In the genomic region with DNA sequence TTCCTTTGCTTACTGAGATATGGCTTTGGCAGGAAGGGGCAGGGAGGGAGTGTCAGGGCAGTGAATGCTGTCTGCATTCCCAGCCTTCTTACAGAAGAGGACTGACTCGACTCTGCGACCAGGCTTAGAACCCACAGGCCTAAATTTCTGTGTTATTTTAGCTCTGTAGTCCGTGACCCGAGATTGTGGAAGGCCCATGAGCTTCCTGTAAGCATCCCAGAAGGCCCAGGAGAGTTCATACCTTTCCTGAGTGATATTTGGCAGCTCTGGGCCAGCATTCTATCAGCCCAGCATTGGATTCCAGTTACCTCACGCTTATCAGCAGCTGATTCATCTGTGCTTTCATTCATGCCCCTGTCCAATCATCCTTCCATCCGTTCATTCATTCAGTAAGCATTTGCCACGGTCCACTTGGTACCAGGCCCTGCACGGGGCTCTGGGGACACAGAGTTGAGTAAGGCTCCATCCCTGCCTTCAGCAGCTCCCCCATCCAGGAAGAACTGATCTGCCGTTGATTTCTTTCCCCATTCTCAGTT, we compare ENCODE assay signal across 8 cellular contexts. TPM values are rescaled to one million over a fixed set of nuclear protein-coding genes. Genes with fewer than 3 reads are reported as not detected.
DNase-seq lines count a peak whose midpoint lies in the region; ATAC-seq, FAIRE-seq and TF ChIP-seq lines count a peak whose summit lies in the region.
"Had no signal": no experiment of that assay in that cellular context is flagged by ENCODE, and none has a peak within 500 bp of the region (broad histone marks: within the 10 kb centered on the region; RNA-seq: fewer than 3 reads in every experiment).

No MANE protein-coding gene starts in this region.

- H3K4me1 ChIP-seq in GM12878 (ENCODE audit: control insufficient read depth, insufficient read depth, low read length), result peaks cover 5% of the 10 kb centered on the region; the same call in 1 of the 2 replicates
- H3K4me1 ChIP-seq in transverse colon, result peaks cover 0 to 4% (median 0%) of the 10 kb centered on the region in 4 donors

- CTCF ChIA-PET in GM12878 (lab: Yijun Ruan, JAX), result interaction anchor here (0.6 to 17.2 kb wide), 15 partner anchors 15 to 457 kb away, joined by 3 to 324 read pairs (median 7); partner anchors contain the start of gene DUSP1

- TF ChIP-seq CTCF in GM12878 (IDR thresholded peaks at IDR 0.05 in 2 of 3, conservative IDR thresholded peaks at IDR 0.05 in 1 of 3; ENCODE audit: control insufficient read depth in 2 of 3, extremely low read depth in 1 of 3, insufficient read depth in 1 of 3, low read depth in 3 of 3, low read length in 3 of 3), result no peak
- no peak for TF ChIP-seq CTCF in transverse colon (IDR thresholded peaks at IDR 0.05)

- H4K20me1 ChIP-seq in GM12878 (ENCODE audit: control insufficient read depth, insufficient read depth), result no peaks in the 10 kb centered on the region

- no peak for FAIRE-seq in GM12878 (lab: Jason Lieb, UNC)

- ATAC-seq in HG02610 (IDR thresholded peaks at IDR 0.05; ENCODE audit: unreplicated experiment) (peak; percentile 71), GM12878 (peak; percentile 72)

- H3K9me3 ChIP-seq in GM12878 (replicated peaks; ENCODE audit: control insufficient read depth, insufficient read depth, low read length), result no peaks in the 10 kb centered on the region
- no peaks in the 10 kb centered on the region for H3K9me3 ChIP-seq in transverse colon

- H3K27me3 ChIP-seq in GM12878 (replicated peaks in 1 of 2; ENCODE audit: control insufficient read depth in 2 of 2, insufficient read depth in 2 of 2, low read length in 1 of 2) (no peaks in the 10 kb centered on the region), layer of hippocampus (ENCODE audit: control insufficient read depth, insufficient read depth, low read length) (no peaks in the 10 kb centered on the region), transverse colon (no peaks in the 10 kb centered on the region)

- SMC1A ChIA-PET in GM12878 (lab: Charles Lee; ENCODE audit: uncharacterized antibody, unreplicated experiment), result interaction anchor here (0.7 to 7.5 kb wide), 12 partner anchors 25 to 316 kb away, joined by 3 to 92 read pairs (median 4); partner anchors contain the start of gene DUSP1

- no TSS peak for BruUV-seq in GM12878 (replicated peaks; lab: Mats Ljungman, UMichigan)

- no peak for TF ChIP-seq RAD21 in GM12878 (IDR thresholded peaks at IDR 0.05; ENCODE audit: insufficient read depth, low read depth, low read length)

- H2AFZ ChIP-seq in GM12878 (ENCODE audit: control insufficient read depth, low read depth, low read length), result no peak overlapping the region

- H3K4me3 ChIP-seq in GM12878 (no peak overlapping the region), transverse colon (no peak overlapping the region)

- H3K36me3 ChIP-seq in GM12878 (ENCODE audit: control insufficient read depth in 2 of 2, insufficient read depth in 2 of 2, low read length in 1 of 2), result peaks cover 5 to 11% of the 10 kb centered on the region in 2 experiments
- H3K36me3 ChIP-seq in transverse colon, result peaks cover 0 to 14% (median 6%) of the 10 kb centered on the region in 4 donors

- no peak overlapping the region for H3K9ac ChIP-seq in GM12878 (ENCODE audit: control insufficient read depth, insufficient read depth, low read length)

- POLR2A ChIA-PET in GM12878 (lab: Charles Lee), result no interaction called here

- DNase-seq in GM12878 (ENCODE audit: low read depth, low spot score) (no peak), transverse colon (no peak), DMS114 treated with DMSO at 0.1 percent for 48 hours (lab: John Stamatoyannopoulos, UW; ENCODE audit: unreplicated experiment) (no peak), SHP77 (lab: John Stamatoyannopoulos, UW) (no peak)
- DNase-seq in activated CD4-positive, alpha-beta T cell treated with anti-CD3 and anti-CD28 coated beads for 1 hour, result no peak
- DNase-seq: H7 had no signal

- TF ChIP-seq POLR2A in GM12878 (IDR thresholded peaks at IDR 0.05; ENCODE audit: low read depth, low read length), result no peak
- no peak for TF ChIP-seq POLR2A in transverse colon (IDR thresholded peaks at IDR 0.05)

- no peaks in the 10 kb centered on the region for H3K79me2 ChIP-seq in GM12878 (ENCODE audit: control insufficient read depth, insufficient read depth, low read length)

- TF ChIP-seq EP300 in GM12878 (IDR thresholded peaks at IDR 0.05; ENCODE audit: borderline replicate concordance in 1 of 2, control insufficient read depth in 1 of 2, low read depth in 2 of 2, low read length in 2 of 2) (no peak), transverse colon (IDR thresholded peaks at IDR 0.05; ENCODE audit: low read depth) (no peak)

- H3K27ac ChIP-seq in GM12878 (ENCODE audit: control insufficient read depth, insufficient read depth), result no peak overlapping the region
- peak overlapping the region; percentile 17 for H3K27ac ChIP-seq in layer of hippocampus (ENCODE audit: low read depth, low read length)
- H3K27ac ChIP-seq in transverse colon, result peak overlapping the region; percentile 33 to 51 (median 41)

- intact Hi-C loops in GM12878 (cut with micrococcal nuclease; ENCODE audit: unreplicated experiment) (loop anchor here (5.0 kb wide), 1 partner anchor 454 kb away; no protein-coding TSS in a partner anchor), transverse colon (cut with DNase I; ENCODE audit: low total_unique reads) (no loop called here)

- no peak overlapping the region for H3K4me2 ChIP-seq in GM12878 (ENCODE audit: control insufficient read depth, insufficient read depth)

- RAD21 ChIA-PET in GM12878 (lab: Charles Lee; ENCODE audit: unreplicated experiment), result interaction anchor here (1.1 to 5.9 kb wide), 7 partner anchors 49 to 224 kb away, joined by 3 to 70 read pairs (median 6); no protein-coding TSS in a partner anchor

- 39% methylated on average over 9 of the region's 9 CpGs for WGBS in GM12878 (ENCODE audit: insufficient coverage, insufficient replicate concordance, low lambda C conversion rate, missing lambda C conversion rate)
- 73 to 80% methylated on average over 6 to 9 of the region's 9 CpGs for WGBS in transverse colon (ENCODE audit: low coverage in 1 of 2), 2 donors

- in situ Hi-C loops in GM12878 (cut with MboI), result no loop called here
- in situ Hi-C loops in transverse colon (cut with MboI; ENCODE audit: low pct_ligation_motif_present in 1 of 4, low pct_unique_long_range_greater_than_20kb in 1 of 4, low sequenced_read_pairs in 3 of 4), result loop anchor here (5.0 to 25.0 kb wide), 5 partner anchors 214 to 469 kb away; partner anchors contain the start of gene SH3PXD2B (in 2 of the 4)

TF ChIP-seq in GM12878, 131 proteins besides CTCF, POLR2A, EP300 and RAD21 (continues in another document):
- TF ChIP-seq POLR2AphosphoS5 (IDR thresholded peaks at IDR 0.05; ENCODE audit: low read length) (no peak), TCF7 (IDR thresholded peaks at IDR 0.05; ENCODE audit: borderline replicate concordance) (no peak), DPF2 (IDR thresholded peaks at IDR 0.05) (no peak), GATAD2B (conservative IDR thresholded peaks at IDR 0.05; ENCODE audit: low read depth) (no peak), BRCA1 (IDR thresholded peaks at IDR 0.05; ENCODE audit: low read depth, low read length) (no peak)

RNA-seq across cellular contexts. Expression of gene RPL26L1, which starts 28.2 kb away (rescaled TPM):
- total RNA-seq in GM12878 (2013; cell fraction: nucleolus; rRNA removed), result 3.8 and 5.7 TPM in 2 replicates
- total RNA-seq in GM12878 (2014; rRNA removed) (61.5 and 64.4 TPM in 2 replicates), GM12878 (2014; rRNA removed; fragmentation: Illumina TruSeq; extraction: Trizol) (89.2 and 92.8 TPM in 2 replicates), GM12878 (2021) (61.1 and 67.2 TPM in 2 replicates), transverse colon (10 to 100 TPM in 2 of 4 donors, 1 to 10 TPM in 1, not detected in 1; 1.6 to 22.3 (median 19.5) TPM)
- polyA plus RNA-seq in GM12878 (2011; ENCODE audit: low read depth), result 96.8 TPM
- polyA plus RNA-seq in GM12878 (2011; rRNA removed) (121 and 139 TPM in 2 replicates), GM12878 (2014; fragmentation: Illumina TruSeq; extraction: Trizol) (76.4 and 93.7 TPM in 2 replicates), GM12878 (2014; fragmentation: Nextera tagmentation; extraction: Ambion mirVana) (100 to 1,000 TPM; 326 to 331 TPM), GM12878 (2014; rRNA removed) (83.3 and 97.2 TPM in 2 replicates), GM12878 (2016; fragmentation: Nextera tagmentation; extraction: Ambion mirVana) (100 to 1,000 TPM; 183 TPM)
- polyA plus RNA-seq in GM12878 (2011; cell fraction: cytosol; rRNA removed), result 83.6 and 127 TPM in 2 replicates
- polyA plus RNA-seq in GM12878 (2011; cell fraction: nucleus; rRNA removed), result 62.9 and 70.5 TPM in 2 replicates
- polyA plus RNA-seq in GM12878 (2012), result 56.1 and 57.3 TPM in 2 replicates
- polyA minus RNA-seq in GM12878 (2011; rRNA and poly(A)+ RNA removed), result 40.9 and 57.4 TPM in 2 replicates
- polyA minus RNA-seq in GM12878 (2011; cell fraction: cytosol; rRNA and poly(A)+ RNA removed), result 11.9 and 21.1 TPM in 2 replicates
- 7.1 and 13.2 TPM in 2 replicates for polyA minus RNA-seq in GM12878 (2011; cell fraction: nucleus; rRNA and poly(A)+ RNA removed)

RNA-seq across cellular contexts. Expression of gene ATP6V0E1, which starts 52.5 kb away (rescaled TPM):
- total RNA-seq in GM12878 (2013; cell fraction: nucleolus; rRNA removed), result 109 and 116 TPM in 2 replicates
- 138 and 143 TPM in 2 replicates for total RNA-seq in GM12878 (2014; rRNA removed)
- 145 and 150 TPM in 2 replicates for total RNA-seq in GM12878 (2014; rRNA removed; fragmentation: Illumina TruSeq; extraction: Trizol)
- 152 and 163 TPM in 2 replicates for total RNA-seq in GM12878 (2021)
- 386 TPM for polyA plus RNA-seq in GM12878 (2011; ENCODE audit: low read depth)
- 448 and 499 TPM in 2 replicates for polyA plus RNA-seq in GM12878 (2011; rRNA removed)
- 209 and 232 TPM in 2 replicates for polyA plus RNA-seq in GM12878 (2011; cell fraction: cytosol; rRNA removed)
- 138 and 238 TPM in 2 replicates for polyA plus RNA-seq in GM12878 (2011; cell fraction: nucleus; rRNA removed)
- 225 and 685 TPM in 2 replicates for polyA plus RNA-seq in GM12878 (2012)
- 219 and 238 TPM in 2 replicates for polyA plus RNA-seq in GM12878 (2014; fragmentation: Illumina TruSeq; extraction: Trizol)
- polyA plus RNA-seq in GM12878 (2014; fragmentation: Nextera tagmentation; extraction: Ambion mirVana), result 100 to 1,000 TPM; 627 to 787 TPM
- 149 and 178 TPM in 2 replicates for polyA plus RNA-seq in GM12878 (2014; rRNA removed)
- 100 to 1,000 TPM; 393 to 410 TPM for polyA plus RNA-seq in GM12878 (2016; fragmentation: Nextera tagmentation; extraction: Ambion mirVana)
- 185 and 211 TPM in 2 replicates for polyA minus RNA-seq in GM12878 (2011; rRNA and poly(A)+ RNA removed)
- polyA minus RNA-seq in GM12878 (2011; cell fraction: cytosol; rRNA and poly(A)+ RNA removed), result 41.8 and 51.5 TPM in 2 replicates
- polyA minus RNA-seq in GM12878 (2011; cell fraction: nucleus; rRNA and poly(A)+ RNA removed), result 30.3 and 51.4 TPM in 2 replicates
- total RNA-seq in transverse colon, result 100 to 1,000 TPM in 3 of 4 donors, 10 to 100 TPM in 1; 60.9 to 212 (median 138) TPM
